In genomic region chr15:74783072-74783807, GRCh38 we compare ENCODE assay signal across 9 cellular contexts. TPM values are rescaled to one million over a fixed set of nuclear protein-coding genes. Genes with fewer than 3 reads are reported as not detected.
DNase-seq lines count a peak whose midpoint lies in the region; ATAC-seq and TF ChIP-seq lines count a peak whose summit lies in the region.
"Had no signal": no experiment of that assay in that cellular context is flagged by ENCODE, and none has a peak within 500 bp of the region (broad histone marks: within the 10 kb centered on the region; RNA-seq: fewer than 3 reads in every experiment).

No MANE protein-coding gene starts in this region.

- H4K20me1 ChIP-seq in fibroblast of lung (ENCODE audit: control insufficient read depth, extremely low read depth, insufficient read depth, low read length), result no peaks in the 10 kb centered on the region

- H3K9me3 Mint-ChIP-seq in osteocyte (ENCODE audit: unreplicated experiment), result no peaks in the 10 kb centered on the region

- no peak for ATAC-seq in HG03521 (IDR thresholded peaks at IDR 0.05; ENCODE audit: unreplicated experiment)

- H3K9ac ChIP-seq in fibroblast of lung (ENCODE audit: insufficient read depth, low read length), result peak overlapping the region; percentile 59

- POLR2A ChIA-PET in BJ (lab: Charles Lee), result no interaction called here

- TF ChIP-seq CTCF in BJ (IDR thresholded peaks at IDR 0.05; ENCODE audit: insufficient read depth, low read depth, low read length) (no peak), HL-60 (IDR thresholded peaks at IDR 0.05; ENCODE audit: insufficient read depth, low read length) (no peak), fibroblast of lung (conservative IDR thresholded peaks at IDR 0.05 in 1 of 2, IDR thresholded peaks at IDR 0.05 in 1 of 2; ENCODE audit: low read depth in 1 of 2, low read length in 2 of 2) (no peak), osteocyte (IDR thresholded peaks at IDR 0.05) (no peak)

- H3K36me3 ChIP-seq in BJ (ENCODE audit: control insufficient read depth, insufficient read depth, low read length) (no peaks in the 10 kb centered on the region), fibroblast of lung (ENCODE audit: control insufficient read depth, insufficient read depth, low read length) (no peaks in the 10 kb centered on the region)

- no peak overlapping the region for H2AFZ ChIP-seq in fibroblast of lung (ENCODE audit: low read length)

- CTCF ChIA-PET in BJ (lab: Yijun Ruan, JAX), result interaction anchor here (1.0 to 9.2 kb wide), 14 partner anchors 11 to 174 kb away, joined by 3 to 137 read pairs (median 6); no protein-coding TSS in a partner anchor

- no peaks in the 10 kb centered on the region for H3K9me3 ChIP-seq in fibroblast of lung (ENCODE audit: control insufficient read depth, insufficient read depth, low read depth, low read length)

- peak overlapping the region; percentile 100 for H3K4me2 ChIP-seq in fibroblast of lung (ENCODE audit: extremely low read depth, insufficient read depth, low read length)

- H3K4me1 ChIP-seq in fibroblast of lung (ENCODE audit: control insufficient read depth, extremely low read depth, insufficient read depth, low read length), result peaks cover 56% of the 10 kb centered on the region

- H3K4me3 ChIP-seq in BJ (ENCODE audit: low read depth, low read length), result peak overlapping the region; percentile 89
- peak overlapping the region; percentile 85 for H3K4me3 ChIP-seq in HL-60 (replicated peaks; ENCODE audit: insufficient read depth, low read length)
- H3K4me3 ChIP-seq in fibroblast of lung (replicated peaks in 1 of 4; ENCODE audit: control extremely low read depth in 1 of 4, insufficient read depth in 1 of 4, low read depth in 3 of 4, low read length in 4 of 4), result peak overlapping the region; percentile 71 to 90 (median 88)

- H3K4me1 Mint-ChIP-seq in osteocyte (ENCODE audit: unreplicated experiment), result peaks cover 60% of the 10 kb centered on the region

- H3K27ac ChIP-seq in HL-60 (replicated peaks), result peak overlapping the region; percentile 90
- H3K27ac ChIP-seq in fibroblast of lung (ENCODE audit: insufficient read depth, low read length), result peak overlapping the region; percentile 57

- peak overlapping the region; percentile 79 for H3K27ac Mint-ChIP-seq in osteocyte (ENCODE audit: unreplicated experiment)

- DNase-seq in BJ (ENCODE audit: low read depth) (no peak), HL-60 (ENCODE audit: low read depth in 1 of 2, low spot score in 1 of 2) (peak; percentile 83 to 91), UCSD-AML1 (lab: John Stamatoyannopoulos, UW; ENCODE audit: unreplicated experiment) (peak; percentile 58), fibroblast of lung (ENCODE audit: low read depth in 2 of 2) (peak; percentile 26 to 33), osteocyte (ENCODE audit: extremely low spot score, unreplicated experiment) (no peak), NCI-H1417 (lab: John Stamatoyannopoulos, UW) (no peak), NCI-H2227 treated with DMSO at 0.1 percent for 48 hours (lab: John Stamatoyannopoulos, UW) (no peak)

- peaks cover 56% of the 10 kb centered on the region for H3K79me2 ChIP-seq in fibroblast of lung (ENCODE audit: control insufficient read depth, insufficient read depth, low read length)

- peak overlapping the region; percentile 81 for H3K4me3 Mint-ChIP-seq in osteocyte (ENCODE audit: unreplicated experiment)

- no peaks in the 10 kb centered on the region for H3K27me3 ChIP-seq in BJ (ENCODE audit: control insufficient read depth, insufficient read depth, low read length)
- no peaks in the 10 kb centered on the region for H3K27me3 ChIP-seq in HL-60 (ENCODE audit: insufficient read depth, poor library complexity, severe bottlenecking)
- H3K27me3 ChIP-seq in fibroblast of lung (ENCODE audit: control insufficient read depth, insufficient read depth, low read length), result no peaks in the 10 kb centered on the region

- no peaks in the 10 kb centered on the region for H3K27me3 Mint-ChIP-seq in osteocyte (ENCODE audit: unreplicated experiment)

- H3K36me3 Mint-ChIP-seq in osteocyte (ENCODE audit: unreplicated experiment), result no peaks in the 10 kb centered on the region

RNA-seq across cellular contexts. Expression of gene CSK, which starts 1.4 kb away (rescaled TPM):
- 15.1 and 25.3 TPM in 2 replicates for polyA plus RNA-seq in BJ (2011; rRNA removed)
- polyA minus RNA-seq in BJ (2011; rRNA and poly(A)+ RNA removed), result 28.2 and 28.4 TPM in 2 replicates
- total RNA-seq in fibroblast of lung, result 16.2 and 22.0 TPM in 2 replicates
- 21.5 and 28.2 TPM in 2 replicates for polyA plus RNA-seq in fibroblast of lung
- polyA plus RNA-seq in fibroblast of lung (2012), result 38.7 and 47.7 TPM in 2 replicates
- 61.0 and 91.1 TPM in 2 replicates for polyA minus RNA-seq in fibroblast of lung (ENCODE audit: low replicate concordance)
- 56.0 and 57.0 TPM in 2 replicates for total RNA-seq in osteocyte

RNA-seq across cellular contexts. Expression of gene LMAN1L, which starts 29.4 kb away (rescaled TPM):
- polyA plus RNA-seq in BJ (2011; rRNA removed) (not detected in 2 replicates), fibroblast of lung (not detected in 2 replicates)
- polyA minus RNA-seq in BJ (2011; rRNA and poly(A)+ RNA removed), result not detected in 2 replicates
- total RNA-seq in fibroblast of lung (not detected in 2 replicates), osteocyte (not detected in 2 replicates)
- not detected in 2 replicates for polyA plus RNA-seq in fibroblast of lung (2012)
- not detected in 2 replicates for polyA minus RNA-seq in fibroblast of lung (ENCODE audit: low replicate concordance)
- total RNA-seq: NCI-H460 had no signal

RNA-seq across cellular contexts. Expression of gene CYP1A2, which starts 34.6 kb away (rescaled TPM):
- polyA plus RNA-seq in BJ (2011; rRNA removed) (not detected in 2 replicates), fibroblast of lung (not detected in 2 replicates)
- not detected in 2 replicates for polyA minus RNA-seq in BJ (2011; rRNA and poly(A)+ RNA removed)
- total RNA-seq in fibroblast of lung (not detected in 2 replicates), osteocyte (not detected in 2 replicates)
- polyA plus RNA-seq in fibroblast of lung (2012), result not detected in 2 replicates
- polyA minus RNA-seq in fibroblast of lung (ENCODE audit: low replicate concordance), result not detected in 2 replicates
- total RNA-seq: NCI-H460 had no signal

RNA-seq across cellular contexts. Expression of gene CPLX3, which starts 43.2 kb away (rescaled TPM):
- not detected in 2 replicates for polyA plus RNA-seq in BJ (2011; rRNA removed)
- not detected in 2 replicates for polyA minus RNA-seq in BJ (2011; rRNA and poly(A)+ RNA removed)
- not detected in 2 replicates for total RNA-seq in fibroblast of lung
- polyA plus RNA-seq in fibroblast of lung, result not detected in 2 replicates
- polyA plus RNA-seq in fibroblast of lung (2012), result not detected in 2 replicates
- polyA minus RNA-seq in fibroblast of lung (ENCODE audit: low replicate concordance), result not detected in 2 replicates
- total RNA-seq in osteocyte, result not detected in 2 replicates

RNA-seq across cellular contexts. Expression of gene CYP1A1, which starts 57.9 kb away (rescaled TPM):
- polyA plus RNA-seq in BJ (2011; rRNA removed) (0.10 TPM in 1 of 2 replicates, not detected in the other), fibroblast of lung (0.02 TPM in 1 of 2 replicates, not detected in the other)
- polyA minus RNA-seq in BJ (2011; rRNA and poly(A)+ RNA removed), result 0.09 TPM in 1 of 2 replicates, not detected in the other
- total RNA-seq in fibroblast of lung (under 0.01 TPM in 1 of 2 replicates, not detected in the other), osteocyte (0.18 and 0.24 TPM in 2 replicates)
- 0.06 TPM in 1 of 2 replicates, not detected in the other for polyA plus RNA-seq in fibroblast of lung (2012)
- not detected in 2 replicates for polyA minus RNA-seq in fibroblast of lung (ENCODE audit: low replicate concordance)
- total RNA-seq: NCI-H460 had no signal

Comparison
In these comparisons a context has a peak if more than half of its experiments do, and no peak if none do; other contexts are left out.
1. DNase-seq: peak in HL-60 (2 of 2), UCSD-AML1 (single experiment) and fibroblast of lung (2 of 2); none in BJ (single experiment), osteocyte (single experiment), NCI-H1417 (0 of 3) and NCI-H2227 treated with DMSO at 0.1 percent for 48 hours (single experiment).
2. Peak in every context shown above with its lines, with median percentiles within 50 percentile points of each other: H3K4me3 ChIP-seq.